Comparison of ENCODE assay signal across 8 cellular contexts in genomic region chr15:51829360-51830278, GRCh38. TPM values are rescaled to one million over a fixed set of nuclear protein-coding genes. Genes with fewer than 3 reads are reported as not detected.
DNase-seq lines count a peak whose midpoint lies in the region; ATAC-seq and TF ChIP-seq lines count a peak whose summit lies in the region.

TMOD3 (plus strand) TSS chr15:51829653; CDS start chr15:51862885, 33,232 bp downstream.

- H3K27ac ChIP-seq in rectal smooth muscle tissue (ENCODE audit: low read depth, low read length) = peak within 1 kb of the TSS; percentile 81
- H3K27ac ChIP-seq in vagina = peak within 1 kb of the TSS; percentile 97

- no peaks in the 10 kb centered on the region for H3K27me3 ChIP-seq in rectal smooth muscle tissue (ENCODE audit: control insufficient read depth, insufficient read depth, low read length)
- no peaks in the 10 kb centered on the region for H3K27me3 ChIP-seq in vagina

- peak within 1 kb of the TSS; percentile 59 for H3K9ac ChIP-seq in rectal smooth muscle tissue (ENCODE audit: low read length)

- peak in 1 of 2 donors; percentile 88 for TF ChIP-seq POLR2A in vagina (IDR thresholded peaks at IDR 0.05)

- H3K4me1 ChIP-seq in rectal smooth muscle tissue (ENCODE audit: control insufficient read depth, insufficient read depth, low read length) (peaks cover 4% of the 10 kb centered on the region), vagina (peaks cover 37% of the 10 kb centered on the region)

- TF ChIP-seq CTCF in vagina (IDR thresholded peaks at IDR 0.05) = peak in 1 of 3 experiments; percentile 26

- intact Hi-C loops in vagina (cut with DNase I) = no loop called here

- H3K4me3 ChIP-seq in rectal smooth muscle tissue (ENCODE audit: low read length) = peak within 1 kb of the TSS; percentile 84
- H3K4me3 ChIP-seq in vagina = peak within 1 kb of the TSS; percentile 88 to 96

- H3K9me3 ChIP-seq in vagina = no peaks in the 10 kb centered on the region

- no peaks in the 10 kb centered on the region for H3K36me3 ChIP-seq in rectal smooth muscle tissue (ENCODE audit: control insufficient read depth, insufficient read depth, low read length)
- no peaks in the 10 kb centered on the region for H3K36me3 ChIP-seq in vagina

- peak; percentile 85 for DNase-seq in NCI-H146 (lab: John Stamatoyannopoulos, UW)
- peak; percentile 89 for DNase-seq in T-helper 9 cell
- DNase-seq in astrocyte of the hippocampus (ENCODE audit: low read depth, low spot score) = peak; percentile 97
- peak; percentile 86 for DNase-seq in hepatic stellate cell (ENCODE audit: low spot score)
- peak in 1 of 2 donors; percentile 95 for DNase-seq in vagina (ENCODE audit: extremely low spot score in 2 of 2)

- ATAC-seq in GM18498 (IDR thresholded peaks at IDR 0.05; ENCODE audit: unreplicated experiment) = peak; percentile 85
- ATAC-seq in HG02870 (IDR thresholded peaks at IDR 0.05; ENCODE audit: unreplicated experiment) = peak; percentile 78

RNA-seq across cellular contexts. Expression of gene TMOD3, which starts in this region (rescaled TPM):
- total RNA-seq in vagina = 28.5 TPM
